ENCODE assay signal across 32 cellular contexts in genomic region chr14:77482422-77482821, GRCh38. TPM values are rescaled to one million over a fixed set of nuclear protein-coding genes. Genes with fewer than 3 reads are reported as not detected.
"Had no signal": no experiment of that assay in that cellular context is flagged by ENCODE, and none has a peak within 500 bp of the region (broad histone marks: within the 10 kb centered on the region; RNA-seq: fewer than 3 reads in every experiment).

No MANE protein-coding gene starts in this region.

- H3K36me3 ChIP-seq: left lung, lower lobe of right lung, neutrophil, sigmoid colon, spleen, tibial nerve, vagina had no signal

- H3K27me3 Mint-ChIP-seq: naive B cell; stimulated activated memory B cell treated with anti-CD40 and anti-IgM and Interleukin-4, amounts not matched to agents 10 μg/mL and 1 μg/mL and 100 μg/mL, for 72 hours; stimulated activated naive CD8-positive, alpha-beta T cell treated with anti-CD3 and anti-CD28 coated beads, Interleukin-15, amount 100 ng/mL, for 72 hours; type B pancreatic cell had no signal

- H3K79me2 ChIP-seq: parathyroid adenoma had no signal

- H3K4me1 Mint-ChIP-seq: immature natural killer cell; mesothelial cell of epicardium; natural killer cell; stimulated activated naive CD8-positive, alpha-beta T cell treated with anti-CD3 and anti-CD28 coated beads, Interleukin-15, amount 100 ng/mL, for 72 hours had no signal

- H3K27me3 ChIP-seq: left lung, neutrophil, sigmoid colon, spleen, tibial nerve, vagina had no signal

- H3K9me3 Mint-ChIP-seq: immature natural killer cell; mesothelial cell of epicardium; naive B cell; natural killer cell; stimulated activated memory B cell treated with anti-CD40 and anti-IgM and Interleukin-4, amounts not matched to agents 10 μg/mL and 1 μg/mL and 100 μg/mL, for 72 hours; stimulated activated naive CD8-positive, alpha-beta T cell treated with anti-CD3 and anti-CD28 coated beads, Interleukin-15, amount 100 ng/mL, for 72 hours; type B pancreatic cell had no signal

- H3K27ac ChIP-seq: left lung, lower lobe of right lung, neutrophil, parathyroid adenoma, psoas muscle, sigmoid colon, spleen, tibial nerve, vagina had no signal

- H3K36me3 Mint-ChIP-seq: immature natural killer cell; mesothelial cell of epicardium; naive B cell; natural killer cell; stimulated activated memory B cell treated with anti-CD40 and anti-IgM and Interleukin-4, amounts not matched to agents 10 μg/mL and 1 μg/mL and 100 μg/mL, for 72 hours; type B pancreatic cell had no signal

- H3K9ac ChIP-seq: parathyroid adenoma had no signal

- H2AFZ ChIP-seq: parathyroid adenoma had no signal

- H3K9me3 ChIP-seq: left lung, lower lobe of right lung, neutrophil, psoas muscle, sigmoid colon, spleen, tibial nerve, vagina had no signal

- ATAC-seq: left colon; left lung; lower lobe of right lung; natural killer cell; psoas muscle; stimulated activated memory B cell treated with anti-CD40 and anti-IgM and Interleukin-4, amounts not matched to agents 10 μg/mL and 1 μg/mL and 100 μg/mL, for 72 hours; stimulated activated naive CD8-positive, alpha-beta T cell treated with anti-CD3 and anti-CD28 coated beads, Interleukin-15, amount 100 ng/mL, for 72 hours had no signal

- DNase-seq: hypothalamus; immature natural killer cell; kidney; left colon; left lung; lower lobe of right lung; mammary epithelial cell; mesendoderm; naive B cell; natural killer cell; occipital lobe; psoas muscle; sigmoid colon; small intestine; spleen; stimulated activated CD4-positive, alpha-beta T cell treated with anti-CD3 and anti-CD28 coated beads, Interleukin-1b, Interleukin-23, amount 100 ng/mL, for 48 hours; stimulated activated CD4-positive, alpha-beta T cell treated with anti-CD3 and anti-CD28 coated beads, Interleukin-2, amount 100 ng/mL, for 48 hours; stimulated activated CD4-positive, alpha-beta T cell treated with anti-CD3 and anti-CD28 coated beads, Interleukin-4, amount 100 ng/mL, for 4 hours; stimulated activated CD8-positive, alpha-beta memory T cell treated with anti-CD3 and anti-CD28 coated beads, Interleukin-4, amount 100 ng/mL, for 48 hours; stimulated activated naive CD4-positive, alpha-beta T cell treated with Interleukin-2 at 50 U/mL for 16 hours; stimulated activated naive CD8-positive, alpha-beta T cell treated with anti-CD3 and anti-CD28 coated beads, Interleukin-15, amount 100 ng/mL, for 72 hours; substantia nigra had no signal

- H3K4me1 ChIP-seq: left lung, lower lobe of right lung, parathyroid adenoma, psoas muscle, sigmoid colon, spleen, tibial nerve, vagina had no signal

- H3K27ac Mint-ChIP-seq: immature natural killer cell; mesothelial cell of epicardium; natural killer cell; stimulated activated memory B cell treated with anti-CD40 and anti-IgM and Interleukin-4, amounts not matched to agents 10 μg/mL and 1 μg/mL and 100 μg/mL, for 72 hours; stimulated activated naive CD8-positive, alpha-beta T cell treated with anti-CD3 and anti-CD28 coated beads, Interleukin-15, amount 100 ng/mL, for 72 hours; type B pancreatic cell had no signal

- H3K4me3 Mint-ChIP-seq: immature natural killer cell; mesothelial cell of epicardium; natural killer cell; stimulated activated memory B cell treated with anti-CD40 and anti-IgM and Interleukin-4, amounts not matched to agents 10 μg/mL and 1 μg/mL and 100 μg/mL, for 72 hours; stimulated activated naive CD8-positive, alpha-beta T cell treated with anti-CD3 and anti-CD28 coated beads, Interleukin-15, amount 100 ng/mL, for 72 hours; type B pancreatic cell had no signal

- H3K4me3 ChIP-seq: left lung, lower lobe of right lung, psoas muscle, sigmoid colon, spleen, tibial nerve, vagina had no signal

RNA-seq across cellular contexts. Expression of gene ISM2, which starts 16.2 kb away (rescaled TPM):
- total RNA-seq: left lung, liver, lower lobe of right lung, natural killer cell, osteocyte, psoas muscle, urinary bladder had no signal
- polyA plus RNA-seq: immature natural killer cell, liver, spleen had no signal

RNA-seq across cellular contexts. Expression of gene NOXRED1, which starts 59.1 kb away (rescaled TPM):
- total RNA-seq: vagina had no signal
- polyA plus RNA-seq: immature natural killer cell had no signal
